19 cellular contexts compared by ENCODE assay signal in the genomic region with DNA sequence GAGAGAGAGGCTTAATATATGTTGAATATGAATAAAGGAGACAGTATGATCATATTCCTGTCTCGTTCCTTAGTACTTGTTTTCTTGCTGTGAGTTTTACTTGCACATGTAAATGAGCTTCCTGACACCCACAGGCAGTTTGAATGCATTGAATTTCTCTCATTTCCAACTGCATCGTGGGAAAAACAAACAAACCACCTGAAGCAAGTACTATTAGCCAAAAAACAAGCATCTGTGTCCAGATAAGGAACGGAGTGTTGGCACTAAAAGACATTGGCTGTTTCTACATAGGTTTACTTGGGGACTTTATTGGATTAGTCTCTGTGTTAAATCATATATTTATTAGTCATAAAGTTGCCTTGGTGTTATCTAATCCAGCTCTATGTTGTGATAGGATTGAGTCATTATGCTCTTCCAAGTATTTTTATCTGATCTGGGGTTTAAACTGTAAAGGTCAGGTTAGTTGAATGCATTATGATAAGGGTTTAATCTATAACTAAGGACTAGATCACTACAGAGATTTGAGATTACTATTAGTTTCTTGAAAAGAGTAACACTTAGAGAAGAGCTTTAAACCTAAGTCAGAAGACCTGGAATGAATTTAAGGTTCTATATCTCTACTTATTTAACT.
"Had no signal": no experiment of that assay in that cellular context is flagged by ENCODE, and none has a peak within 500 bp of the region (broad histone marks: within the 10 kb centered on the region; RNA-seq: fewer than 3 reads in every experiment).

No MANE protein-coding gene starts in this region.

- H3K4me1 ChIP-seq: colonic mucosa, left ventricle myocardium inferior, sigmoid colon, testis, tibial nerve, upper lobe of right lung, vagina had no signal

- H3K27me3 ChIP-seq: colonic mucosa, sigmoid colon, testis, tibial nerve, upper lobe of right lung, vagina had no signal

- ATAC-seq: stimulated activated naive B cell treated with anti-CD40 and anti-IgM and Interleukin-4, amounts not matched to agents 10 μg/mL and 1 μg/mL and 100 μg/mL, for 72 hours; stimulated activated naive CD8-positive, alpha-beta T cell treated with anti-CD3 and anti-CD28 coated beads, Interleukin-15, amount 100 ng/mL, for 72 hours; upper lobe of right lung had no signal

- DNase-seq: colonic mucosa; effector CD4-positive, alpha-beta T cell; foreskin melanocyte; hypothalamus; islet precursor cell; left ventricle myocardium inferior; mesenchymal stem cell; naive B cell; sigmoid colon; stimulated activated CD4-positive, alpha-beta T cell treated with anti-CD3 and anti-CD28 coated beads, Interleukin-2, amount 100 ng/mL, for 24 hours; stimulated activated CD4-positive, alpha-beta T cell treated with anti-CD3 and anti-CD28 coated beads, Interleukin-4, amount 100 ng/mL, for 4 hours; stimulated activated naive B cell treated with anti-CD40 and anti-IgM and Interleukin-4, amounts not matched to agents 10 μg/mL and 1 μg/mL and 100 μg/mL, for 72 hours; stimulated activated naive CD8-positive, alpha-beta T cell treated with anti-CD3 and anti-CD28 coated beads, Interleukin-15, amount 100 ng/mL, for 72 hours; testis; upper lobe of right lung had no signal

- H3K4me3 ChIP-seq: colonic mucosa, left ventricle myocardium inferior, lung, sigmoid colon, skin epidermis, testis, tibial nerve, upper lobe of right lung, vagina had no signal

- H3K27ac ChIP-seq: colonic mucosa, left ventricle myocardium inferior, sigmoid colon, skin epidermis, testis, tibial nerve, upper lobe of right lung, vagina had no signal

- H3K36me3 ChIP-seq: colonic mucosa, left ventricle myocardium inferior, sigmoid colon, tibial nerve, upper lobe of right lung, vagina had no signal

- H3K9me3 ChIP-seq: colonic mucosa, left ventricle myocardium inferior, sigmoid colon, testis, tibial nerve, upper lobe of right lung, vagina had no signal
